Comparison of ENCODE assay signal across 19 cellular contexts in genomic region chr15:96412045-96412918, GRCh38.
A peak's percentile ranks its signal among the peaks of the same experiment; 100 is the strongest.
DNase-seq lines count a peak whose midpoint lies in the region; ATAC-seq, FAIRE-seq and TF ChIP-seq lines count a peak whose summit lies in the region.
"Had no signal": no experiment of that assay in that cellular context is flagged by ENCODE, and none has a peak within 500 bp of the region (broad histone marks: within the 10 kb centered on the region; RNA-seq: fewer than 3 reads in every experiment).

No MANE protein-coding gene starts in this region.

- H3K27me3 ChIP-seq in MM.1S (replicated peaks; ENCODE audit: insufficient read depth, low read length) (no peaks in the 10 kb centered on the region), GM12878 (replicated peaks in 1 of 2; ENCODE audit: control insufficient read depth in 2 of 2, insufficient read depth in 2 of 2, low read length in 1 of 2) (peaks cover 2 to 6% of the 10 kb centered on the region in 2 experiments), trophoblast cell (ENCODE audit: insufficient read depth, low read length) (peaks cover 73% of the 10 kb centered on the region), gastroesophageal sphincter (peaks cover 97% of the 10 kb centered on the region)

- no peak overlapping the region for H2BK5ac ChIP-seq in trophoblast cell (ENCODE audit: low read depth, low read length, poor library complexity)

- no peak overlapping the region for H4K91ac ChIP-seq in trophoblast cell (ENCODE audit: low read depth, low read length)

- no peaks in the 10 kb centered on the region for H3K4me1 Mint-ChIP-seq in activated T-helper 17 cell treated with anti-CD3 and anti-CD28 coated beads, Interleukin-2, amount 50 U/mL, for 72 hours
- H3K4me1 Mint-ChIP-seq: IgD-negative memory B cell had no signal

- H3K79me2 ChIP-seq in MM.1S (ENCODE audit: low read length), result no peaks in the 10 kb centered on the region
- H3K79me2 ChIP-seq in GM12878 (ENCODE audit: control insufficient read depth, insufficient read depth, low read length), result no peaks in the 10 kb centered on the region
- no peaks in the 10 kb centered on the region for H3K79me2 ChIP-seq in trophoblast cell (ENCODE audit: control insufficient read depth, insufficient read depth, low read length, poor library complexity)

- intact Hi-C loops in GM12878 (cut with micrococcal nuclease; ENCODE audit: unreplicated experiment), result no loop called here

- H3K36me3 ChIP-seq in MM.1S (replicated peaks; ENCODE audit: insufficient read depth, low read length), result no peaks in the 10 kb centered on the region
- H3K36me3 ChIP-seq in GM12878 (ENCODE audit: control insufficient read depth in 2 of 2, insufficient read depth in 2 of 2, low read length in 1 of 2), result no peaks in the 10 kb centered on the region
- H3K36me3 ChIP-seq in trophoblast cell (ENCODE audit: control insufficient read depth in 1 of 2, insufficient read depth in 2 of 2, low read length in 2 of 2), result no peaks in the 10 kb centered on the region
- no peaks in the 10 kb centered on the region for H3K36me3 ChIP-seq in gastroesophageal sphincter
- H3K36me3 ChIP-seq: BLaER1, HAP-1 had no signal

- H4K20me1 ChIP-seq in MM.1S (ENCODE audit: insufficient read depth, low read length) (no peaks in the 10 kb centered on the region), GM12878 (ENCODE audit: control insufficient read depth, insufficient read depth) (no peaks in the 10 kb centered on the region)

- H3K27ac ChIP-seq in MM.1S (ENCODE audit: low read length) (no peak overlapping the region), GM12878 (ENCODE audit: control insufficient read depth, insufficient read depth) (no peak overlapping the region), trophoblast cell (ENCODE audit: low read depth, low read length) (no peak overlapping the region), gastroesophageal sphincter (no peak overlapping the region)
- H3K27ac ChIP-seq: 22Rv1, A549, BLaER1 had no signal

- no peak overlapping the region for H3K4me3 Mint-ChIP-seq in activated T-helper 17 cell treated with anti-CD3 and anti-CD28 coated beads, Interleukin-2, amount 50 U/mL, for 72 hours
- H3K4me3 Mint-ChIP-seq: CD4-positive, alpha-beta memory T cell; HFFc6; IgD-negative memory B cell had no signal

- H3K4me2 ChIP-seq in MM.1S (ENCODE audit: low read depth, low read length), result no peak overlapping the region
- no peak overlapping the region for H3K4me2 ChIP-seq in GM12878 (ENCODE audit: control insufficient read depth, insufficient read depth)
- no peak overlapping the region for H3K4me2 ChIP-seq in trophoblast cell (ENCODE audit: low read length)
- H3K4me2 ChIP-seq: A549, BLaER1 had no signal

- H3F3A ChIP-seq in MM.1S (ENCODE audit: insufficient read depth, low read length), result no peaks in the 10 kb centered on the region

- H3K27me3 Mint-ChIP-seq in activated T-helper 17 cell treated with anti-CD3 and anti-CD28 coated beads, Interleukin-2, amount 50 U/mL, for 72 hours, result peaks cover 68% of the 10 kb centered on the region

- no peak for TF ChIP-seq EP300 in GM12878 (IDR thresholded peaks at IDR 0.05; ENCODE audit: borderline replicate concordance in 1 of 2, control insufficient read depth in 1 of 2, low read depth in 2 of 2, low read length in 2 of 2)
- no peak for TF ChIP-seq EP300 in gastroesophageal sphincter (IDR thresholded peaks at IDR 0.05)

- no peak overlapping the region for H3K27ac Mint-ChIP-seq in activated T-helper 17 cell treated with anti-CD3 and anti-CD28 coated beads, Interleukin-2, amount 50 U/mL, for 72 hours
- H3K27ac Mint-ChIP-seq: CD14-positive monocyte, HFFc6, IgD-negative memory B cell had no signal

- FAIRE-seq in GM12878 (lab: Jason Lieb, UNC) (no peak), urothelium cell line (lab: Jason Lieb, UNC) (no peak)
- FAIRE-seq: A549, HepG2 had no signal

- H3K23ac ChIP-seq in trophoblast cell (ENCODE audit: low read length), result no peak overlapping the region

- H3K18ac ChIP-seq in trophoblast cell (ENCODE audit: low read length), result no peak overlapping the region

- POLR2A ChIA-PET in GM12878 (lab: Charles Lee), result interaction anchor here (0.7 kb wide), 2 partner anchors 243 to 413 kb away, joined by 3 read pairs; no protein-coding TSS in a partner anchor

- no TSS peak for BruUV-seq in GM12878 (replicated peaks; lab: Mats Ljungman, UMichigan)

- TF ChIP-seq CTCF in MM.1S (IDR thresholded peaks at IDR 0.05; ENCODE audit: low read length), result no peak
- TF ChIP-seq CTCF in GM12878 (IDR thresholded peaks at IDR 0.05 in 2 of 3, conservative IDR thresholded peaks at IDR 0.05 in 1 of 3; ENCODE audit: control insufficient read depth in 2 of 3, extremely low read depth in 1 of 3, insufficient read depth in 1 of 3, low read depth in 3 of 3, low read length in 3 of 3), result no peak
- no peak for TF ChIP-seq CTCF in gastroesophageal sphincter (IDR thresholded peaks at IDR 0.05)

- no peak overlapping the region for H2BK120ac ChIP-seq in trophoblast cell (ENCODE audit: insufficient read depth, low read length, poor library complexity)

- SMC1A ChIA-PET in GM12878 (lab: Charles Lee; ENCODE audit: uncharacterized antibody, unreplicated experiment), result interaction anchor here (1.0 kb wide), 1 partner anchor 10 kb away, joined by 4 read pairs; no protein-coding TSS in a partner anchor

- no peak overlapping the region for H3K9ac ChIP-seq in MM.1S (ENCODE audit: low read length)
- no peak overlapping the region for H3K9ac ChIP-seq in GM12878 (ENCODE audit: control insufficient read depth, insufficient read depth, low read length)
- H3K9ac ChIP-seq in trophoblast cell (ENCODE audit: low read length), result no peak overlapping the region
- H3K9ac ChIP-seq: BLaER1 had no signal

- TF ChIP-seq POLR2A in GM12878 (IDR thresholded peaks at IDR 0.05; ENCODE audit: low read depth, low read length), result no peak
- no peak for TF ChIP-seq POLR2A in gastroesophageal sphincter (IDR thresholded peaks at IDR 0.05)

- in situ Hi-C loops in GM12878 (cut with MboI), result no loop called here

- H4K8ac ChIP-seq in trophoblast cell (ENCODE audit: low read depth, low read length), result no peak overlapping the region

- CTCF ChIA-PET in GM12878 (lab: Yijun Ruan, JAX), result interaction anchor here (0.8 kb wide), 1 partner anchor 9 kb away, joined by 3 read pairs; no protein-coding TSS in a partner anchor

- H3K9me3 Mint-ChIP-seq in activated T-helper 17 cell treated with anti-CD3 and anti-CD28 coated beads, Interleukin-2, amount 50 U/mL, for 72 hours, result no peaks in the 10 kb centered on the region
- H3K9me3 Mint-ChIP-seq: HFFc6 had no signal

- ATAC-seq in GM12878, result no peak; the same call in 2 of the 3 replicates
- no peak for ATAC-seq in gastroesophageal sphincter
- ATAC-seq in activated T-helper 17 cell treated with anti-CD3 and anti-CD28 coated beads, Interleukin-2, amount 50 U/mL, for 72 hours (replicated peaks), result no peak
- ATAC-seq: A549, HepG2 had no signal

- H3K9me3 ChIP-seq in MM.1S (replicated peaks; ENCODE audit: insufficient read depth, low read length) (no peaks in the 10 kb centered on the region), GM12878 (replicated peaks; ENCODE audit: control insufficient read depth, insufficient read depth, low read length) (no peaks in the 10 kb centered on the region), trophoblast cell (ENCODE audit: insufficient read depth, low read depth, low read length) (no peaks in the 10 kb centered on the region), gastroesophageal sphincter (no peaks in the 10 kb centered on the region)
- H3K9me3 ChIP-seq: HAP-1 had no signal

- H2AK5ac ChIP-seq in trophoblast cell (ENCODE audit: low read length), result no peak overlapping the region

- RAD21 ChIA-PET in GM12878 (lab: Charles Lee; ENCODE audit: unreplicated experiment), result interaction anchor here (1.1 kb wide), 1 partner anchor 50 kb away, joined by 3 read pairs; no protein-coding TSS in a partner anchor

- H3K4me1 ChIP-seq in MM.1S (ENCODE audit: low read length), result no peaks in the 10 kb centered on the region
- H3K4me1 ChIP-seq in GM12878 (ENCODE audit: control insufficient read depth, insufficient read depth, low read length), result no peaks in the 10 kb centered on the region
- H3K4me1 ChIP-seq in trophoblast cell (ENCODE audit: control insufficient read depth in 1 of 2, insufficient read depth in 2 of 2, low read length in 2 of 2), result peaks cover 15% of the 10 kb centered on the region in 2 experiments
- H3K4me1 ChIP-seq in gastroesophageal sphincter, result peaks cover 0 to 33% (median 13%) of the 10 kb centered on the region in 3 donors
- H3K4me1 ChIP-seq: BLaER1, HAP-1 had no signal

- WGBS in GM12878 (ENCODE audit: insufficient coverage, insufficient replicate concordance, low lambda C conversion rate, missing lambda C conversion rate), result 0% methylated on average over 5 of the region's 6 CpGs
- no CpG with 5 or more reads among the region's 6 CpGs for WGBS in trophoblast cell (ENCODE audit: extremely low coverage, insufficient coverage, insufficient read length)
- WGBS in gastroesophageal sphincter (ENCODE audit: low coverage in 1 of 2), 2 donors, result 58 to 66% methylated on average over 2 to 6 of the region's 6 CpGs

- no peak for TF ChIP-seq RAD21 in GM12878 (IDR thresholded peaks at IDR 0.05; ENCODE audit: insufficient read depth, low read depth, low read length)

- H2BK12ac ChIP-seq in trophoblast cell (ENCODE audit: low read length), result no peak overlapping the region

- no peak overlapping the region for H4K12ac ChIP-seq in trophoblast cell (ENCODE audit: low read depth, low read length)

- H3K4ac ChIP-seq in trophoblast cell (ENCODE audit: low read depth, low read length), result no peak overlapping the region

- no peak overlapping the region for H3K4me3 ChIP-seq in MM.1S (ENCODE audit: low read length)
- H3K4me3 ChIP-seq in GM12878, result no peak overlapping the region
- no peak overlapping the region for H3K4me3 ChIP-seq in trophoblast cell (ENCODE audit: low read depth, low read length)
- H3K4me3 ChIP-seq in gastroesophageal sphincter, result no peak overlapping the region
- H3K4me3 ChIP-seq: A549, BLaER1, HAP-1 had no signal

- no peaks in the 10 kb centered on the region for H3K9me2 ChIP-seq in MM.1S (replicated peaks; ENCODE audit: insufficient read depth, low read length)

- H2AFZ ChIP-seq in MM.1S (ENCODE audit: low read length) (no peak overlapping the region), GM12878 (ENCODE audit: control insufficient read depth, low read depth, low read length) (no peak overlapping the region), trophoblast cell (ENCODE audit: insufficient read depth, low read length, poor library complexity) (no peak overlapping the region)

- H3K36me3 Mint-ChIP-seq in activated T-helper 17 cell treated with anti-CD3 and anti-CD28 coated beads, Interleukin-2, amount 50 U/mL, for 72 hours (ENCODE audit: low read depth), result no peaks in the 10 kb centered on the region
- H3K36me3 Mint-ChIP-seq: CD14-positive monocyte, IgD-negative memory B cell had no signal

- peak; percentile 84 for DNase-seq in DMS114 treated with DMSO at 0.1 percent for 48 hours (lab: John Stamatoyannopoulos, UW; ENCODE audit: unreplicated experiment)
- DNase-seq in MM.1S, result peak; percentile 36
- DNase-seq in GM12878 (ENCODE audit: low read depth, low spot score), result no peak
- peak; percentile 61 for DNase-seq in left kidney (ENCODE audit: low read depth, low spot score)
- DNase-seq in urothelium cell line (ENCODE audit: low spot score), result no peak
- no peak for DNase-seq in trophoblast cell
- DNase-seq: CD4-positive, alpha-beta memory T cell; DMS79 treated with DMSO at 0.1 percent for 48 hours; GF-D8; HFFc6 had no signal

- no peak overlapping the region for H3K14ac ChIP-seq in trophoblast cell (ENCODE audit: low read length)

- no peaks in the 10 kb centered on the region for H3K79me1 ChIP-seq in trophoblast cell (ENCODE audit: low read length)

Comparison
In these comparisons a context has a peak if more than half of its experiments do, and no peak if none do; other contexts are left out.
1. DNase-seq: peak in DMS114 treated with DMSO at 0.1 percent for 48 hours (single experiment), MM.1S (single experiment) and left kidney (single experiment); none in GM12878 (single experiment), urothelium cell line (single experiment) and trophoblast cell (0 of 2).